In the genomic region with DNA sequence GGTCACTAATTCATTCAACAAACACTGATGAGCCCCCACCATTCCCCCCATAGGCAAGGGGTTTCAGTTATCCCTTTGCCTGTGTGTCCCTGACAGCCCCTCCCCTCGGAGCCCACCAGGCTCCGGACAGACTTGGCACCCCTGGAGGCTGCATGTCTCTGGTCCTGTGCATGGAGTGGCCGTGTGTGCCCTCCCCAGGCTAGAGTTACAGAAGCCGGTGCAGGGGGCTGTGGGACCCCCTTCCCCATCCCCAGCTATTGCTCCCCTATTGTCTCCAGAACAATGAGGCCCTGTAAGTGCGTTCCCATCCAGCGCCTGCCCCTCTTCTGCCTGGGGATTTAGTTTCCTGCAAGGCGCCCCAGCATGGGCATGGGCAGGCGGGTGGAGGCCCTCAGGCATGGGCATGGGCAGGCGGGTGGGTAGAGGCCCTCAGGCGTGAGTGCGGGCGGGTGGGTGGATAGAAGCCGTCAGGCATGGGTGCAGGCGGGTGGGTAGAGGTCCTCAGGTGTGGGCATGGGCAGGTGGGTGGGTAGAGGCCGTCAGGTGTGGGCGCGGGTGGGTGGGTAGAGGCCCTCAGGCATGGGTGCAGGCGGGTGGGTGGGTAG, we compare ENCODE assay signal across 23 cellular contexts. TPM values are rescaled to one million over a fixed set of nuclear protein-coding genes. Genes with fewer than 3 reads are reported as not detected.
A peak's percentile ranks its signal among the peaks of the same experiment; 100 is the strongest.
DNase-seq lines count a peak whose midpoint lies in the region; ATAC-seq, FAIRE-seq and TF ChIP-seq lines count a peak whose summit lies in the region.
"Had no signal": no experiment of that assay in that cellular context is flagged by ENCODE, and none has a peak within 500 bp of the region (broad histone marks: within the 10 kb centered on the region; RNA-seq: fewer than 3 reads in every experiment).

No MANE protein-coding gene starts in this region.

- H3K79me2 ChIP-seq in HepG2 (ENCODE audit: insufficient read depth, low read length): no peaks in the 10 kb centered on the region

- 44% methylated on average over 9 of the region's 18 CpGs for WGBS in HepG2 (ENCODE audit: low lambda C conversion rate)
- whole genome bisulfite sequencing in right lobe of liver (ENCODE audit: insufficient coverage, low coverage, low lambda C conversion rate, missing lambda C conversion rate): 69% methylated on average over 9 of the region's 18 CpGs

- H3K9me3 ChIP-seq in HepG2 (ENCODE audit: low read length) (no peaks in the 10 kb centered on the region), right lobe of liver (no peaks in the 10 kb centered on the region), upper lobe of right lung (no peaks in the 10 kb centered on the region)
- H3K9me3 ChIP-seq: BE2C, Caco-2 had no signal

- TF ChIP-seq CTCF in HepG2 (CRISPR knock-in tag; IDR thresholded peaks at IDR 0.05): no peak
- TF ChIP-seq CTCF in right lobe of liver (IDR thresholded peaks at IDR 0.05): no peak
- no peak for TF ChIP-seq CTCF in upper lobe of right lung (IDR thresholded peaks at IDR 0.05)
- TF ChIP-seq CTCF in glutamatergic neuron (IDR thresholded peaks at IDR 0.05; ENCODE audit: partially characterized antibody, unreplicated experiment): no peak

- CTCF ChIA-PET in activated CD4-positive, alpha-beta memory T cell treated with anti-CD3 and anti-CD28 coated beads for 36 hours (lab: Charles Lee): no interaction called here
- CTCF ChIA-PET in activated CD4-positive, alpha-beta memory T cell treated with anti-CD3 and anti-CD28 coated beads, Interleukin-2, amount 10 ng/mL, durations not matched to agents 7 days and 5 days (lab: Charles Lee): no interaction called here
- CTCF ChIA-PET in HepG2 (lab: Yijun Ruan, JAX; ENCODE audit: low intra/inter-chr PET ratio, low total read pairs): no interaction called here

- no peaks in the 10 kb centered on the region for H3K4me1 Mint-ChIP-seq in activated CD4-positive, alpha-beta memory T cell treated with anti-CD3 and anti-CD28 coated beads for 36 hours (ENCODE audit: low read depth)
- H3K4me1 Mint-ChIP-seq in activated CD4-positive, alpha-beta memory T cell treated with anti-CD3 and anti-CD28 coated beads, Interleukin-2, amount 10 ng/mL, durations not matched to agents 7 days and 5 days: no peaks in the 10 kb centered on the region
- H3K4me1 Mint-ChIP-seq in natural killer cell treated with Interleukin-12 subunit alpha and Interleukin-12 subunit beta and Interleukin-15 and Interleukin-18, amount 100 ng/mL, for 72 hours (ENCODE audit: low read depth in 2 of 2): no peaks in the 10 kb centered on the region
- no peaks in the 10 kb centered on the region for H3K4me1 Mint-ChIP-seq in glutamatergic neuron (ENCODE audit: low read depth, unreplicated experiment)

- TF ChIP-seq RAD21 in HepG2 (CRISPR knock-in tag; IDR thresholded peaks at IDR 0.05): no peak

- peaks cover 2% of the 10 kb centered on the region for H3K27me3 Mint-ChIP-seq in activated CD4-positive, alpha-beta memory T cell treated with anti-CD3 and anti-CD28 coated beads for 36 hours
- no peaks in the 10 kb centered on the region for H3K27me3 Mint-ChIP-seq in activated CD4-positive, alpha-beta memory T cell treated with anti-CD3 and anti-CD28 coated beads, Interleukin-2, amount 10 ng/mL, durations not matched to agents 7 days and 5 days
- H3K27me3 Mint-ChIP-seq in natural killer cell treated with Interleukin-12 subunit alpha and Interleukin-12 subunit beta and Interleukin-15 and Interleukin-18, amount 100 ng/mL, for 72 hours: peaks cover 0 to 3% of the 10 kb centered on the region in 2 donors
- no peaks in the 10 kb centered on the region for H3K27me3 Mint-ChIP-seq in glutamatergic neuron (ENCODE audit: unreplicated experiment)

- TF ChIP-seq POLR2A in HepG2 (IDR thresholded peaks at IDR 0.05; ENCODE audit: insufficient read depth in 1 of 2, low read depth in 2 of 2, low read length in 2 of 2): no peak
- no peak for TF ChIP-seq POLR2A in right lobe of liver (IDR thresholded peaks at IDR 0.05)

- peaks cover 13 to 38% of the 10 kb centered on the region in 2 experiments; a peak in 4 of 5 replicates for H3K27me3 ChIP-seq in HepG2 (ENCODE audit: control insufficient read depth in 1 of 2, insufficient read depth in 2 of 2, low read length in 2 of 2)
- H3K27me3 ChIP-seq in right lobe of liver: no peaks in the 10 kb centered on the region
- no peaks in the 10 kb centered on the region for H3K27me3 ChIP-seq in upper lobe of right lung

- no peaks in the 10 kb centered on the region for H3K36me3 Mint-ChIP-seq in activated CD4-positive, alpha-beta memory T cell treated with anti-CD3 and anti-CD28 coated beads for 36 hours
- H3K36me3 Mint-ChIP-seq in activated CD4-positive, alpha-beta memory T cell treated with anti-CD3 and anti-CD28 coated beads, Interleukin-2, amount 10 ng/mL, durations not matched to agents 7 days and 5 days (ENCODE audit: low read depth): no peaks in the 10 kb centered on the region
- H3K36me3 Mint-ChIP-seq in natural killer cell treated with Interleukin-12 subunit alpha and Interleukin-12 subunit beta and Interleukin-15 and Interleukin-18, amount 100 ng/mL, for 72 hours: no peaks in the 10 kb centered on the region
- H3K36me3 Mint-ChIP-seq in glutamatergic neuron (ENCODE audit: unreplicated experiment): no peaks in the 10 kb centered on the region

- H3K36me3 ChIP-seq in HepG2 (replicated peaks in 1 of 2; ENCODE audit: control insufficient read depth in 1 of 2, insufficient read depth in 2 of 2, low read length in 2 of 2): no peaks in the 10 kb centered on the region
- H3K36me3 ChIP-seq in right lobe of liver: no peaks in the 10 kb centered on the region
- no peaks in the 10 kb centered on the region for H3K36me3 ChIP-seq in upper lobe of right lung
- H3K36me3 ChIP-seq: BE2C had no signal

- no peak overlapping the region for H3K4me2 ChIP-seq in HepG2 (ENCODE audit: low read depth, low read length)
- H3K4me2 ChIP-seq: KMS-11 had no signal

- H3K9ac ChIP-seq in HepG2 (ENCODE audit: insufficient read depth, low read depth, low read length): no peak overlapping the region
- H3K9ac ChIP-seq: KMS-11 had no signal

- ATAC-seq in HepG2: no peak
- no peak for ATAC-seq in right lobe of liver
- ATAC-seq in natural killer cell treated with Interleukin-12 subunit alpha and Interleukin-12 subunit beta and Interleukin-15 and Interleukin-18, amount 100 ng/mL, for 72 hours: no peak
- no peak for ATAC-seq in upper lobe of right lung
- no peak for ATAC-seq in HG03045 (IDR thresholded peaks at IDR 0.05; ENCODE audit: unreplicated experiment)

- in situ Hi-C loops in HepG2 (cut with HindIII; ENCODE audit: extremely low pct_ligation_motif_present, low pct_unique_long_range_greater_than_20kb): no loop called here

- no peak overlapping the region for H3K4me3 ChIP-seq in HepG2 (replicated peaks in 1 of 3; ENCODE audit: insufficient read depth in 1 of 3, low read depth in 2 of 3, low read length in 3 of 3)
- no peak overlapping the region for H3K4me3 ChIP-seq in right lobe of liver
- H3K4me3 ChIP-seq in upper lobe of right lung: no peak overlapping the region

- no peak for TF ChIP-seq EP300 in HepG2 (IDR thresholded peaks at IDR 0.05; ENCODE audit: low read depth in 2 of 2, low read length in 2 of 2)
- TF ChIP-seq EP300 in HepG2 (CRISPR knock-in tag; IDR thresholded peaks at IDR 0.05; ENCODE audit: borderline replicate concordance): no peak

- intact Hi-C loops in activated CD4-positive, alpha-beta memory T cell treated with anti-CD3 and anti-CD28 coated beads for 36 hours (cut with micrococcal nuclease): no loop called here
- intact Hi-C loops in HepG2 (cut with micrococcal nuclease; ENCODE audit: unreplicated experiment): no loop called here
- intact Hi-C loops in right lobe of liver (cut with DNase I): no loop called here
- intact Hi-C loops in upper lobe of right lung (cut with DNase I): no loop called here

- H3K4me1 ChIP-seq in HepG2 (ENCODE audit: insufficient read depth, low read length) (peaks cover 20% of the 10 kb centered on the region), right lobe of liver (no peaks in the 10 kb centered on the region), upper lobe of right lung (peaks cover 17% of the 10 kb centered on the region)
- H3K4me1 ChIP-seq: BE2C, Caco-2 had no signal

- no peak for FAIRE-seq in HepG2 (lab: Jason Lieb, UNC)

- H3K27ac ChIP-seq in HepG2 (ENCODE audit: extremely low read length, insufficient read depth, low read length) (no peak overlapping the region), right lobe of liver (no peak overlapping the region), upper lobe of right lung (no peak overlapping the region)
- H3K27ac ChIP-seq: KMS-11 had no signal

- H4K20me1 ChIP-seq in HepG2 (ENCODE audit: insufficient read depth, low read length): no peaks in the 10 kb centered on the region

- POLR2A ChIA-PET in activated CD4-positive, alpha-beta memory T cell treated with anti-CD3 and anti-CD28 coated beads for 36 hours (lab: Charles Lee): no interaction called here
- POLR2A ChIA-PET in activated CD4-positive, alpha-beta memory T cell treated with anti-CD3 and anti-CD28 coated beads, Interleukin-2, amount 10 ng/mL, durations not matched to agents 7 days and 5 days (lab: Charles Lee): no interaction called here
- POLR2A ChIA-PET in HepG2 (lab: Yijun Ruan, JAX): no interaction called here

- no peak overlapping the region for H3K27ac Mint-ChIP-seq in activated CD4-positive, alpha-beta memory T cell treated with anti-CD3 and anti-CD28 coated beads for 36 hours
- no peak overlapping the region for H3K27ac Mint-ChIP-seq in activated CD4-positive, alpha-beta memory T cell treated with anti-CD3 and anti-CD28 coated beads, Interleukin-2, amount 10 ng/mL, durations not matched to agents 7 days and 5 days
- H3K27ac Mint-ChIP-seq in natural killer cell treated with Interleukin-12 subunit alpha and Interleukin-12 subunit beta and Interleukin-15 and Interleukin-18, amount 100 ng/mL, for 72 hours: no peak overlapping the region
- H3K27ac Mint-ChIP-seq in glutamatergic neuron (ENCODE audit: unreplicated experiment): no peak overlapping the region
- H3K27ac Mint-ChIP-seq: CD4-positive, alpha-beta T cell; HFFc6 had no signal

- no peaks in the 10 kb centered on the region for H3K9me3 Mint-ChIP-seq in activated CD4-positive, alpha-beta memory T cell treated with anti-CD3 and anti-CD28 coated beads for 36 hours
- no peaks in the 10 kb centered on the region for H3K9me3 Mint-ChIP-seq in activated CD4-positive, alpha-beta memory T cell treated with anti-CD3 and anti-CD28 coated beads, Interleukin-2, amount 10 ng/mL, durations not matched to agents 7 days and 5 days
- H3K9me3 Mint-ChIP-seq in natural killer cell treated with Interleukin-12 subunit alpha and Interleukin-12 subunit beta and Interleukin-15 and Interleukin-18, amount 100 ng/mL, for 72 hours: no peaks in the 10 kb centered on the region
- no peaks in the 10 kb centered on the region for H3K9me3 Mint-ChIP-seq in glutamatergic neuron (ENCODE audit: unreplicated experiment)
- H3K9me3 Mint-ChIP-seq: CD4-positive, alpha-beta T cell; HFFc6 had no signal

- no peak overlapping the region for H2AFZ ChIP-seq in HepG2 (ENCODE audit: low read length)

- no peak overlapping the region for H3K4me3 Mint-ChIP-seq in activated CD4-positive, alpha-beta memory T cell treated with anti-CD3 and anti-CD28 coated beads for 36 hours
- no peak overlapping the region for H3K4me3 Mint-ChIP-seq in activated CD4-positive, alpha-beta memory T cell treated with anti-CD3 and anti-CD28 coated beads, Interleukin-2, amount 10 ng/mL, durations not matched to agents 7 days and 5 days
- H3K4me3 Mint-ChIP-seq in natural killer cell treated with Interleukin-12 subunit alpha and Interleukin-12 subunit beta and Interleukin-15 and Interleukin-18, amount 100 ng/mL, for 72 hours: no peak overlapping the region
- no peak overlapping the region for H3K4me3 Mint-ChIP-seq in glutamatergic neuron (ENCODE audit: unreplicated experiment)
- H3K4me3 Mint-ChIP-seq: CD4-positive, alpha-beta T cell; HFFc6 had no signal

- DNase-seq in activated CD4-positive, alpha-beta memory T cell treated with anti-CD3 and anti-CD28 coated beads for 36 hours: peak; percentile 3
- no peak for DNase-seq in activated CD4-positive, alpha-beta memory T cell treated with anti-CD3 and anti-CD28 coated beads, Interleukin-2, amount 10 ng/mL, durations not matched to agents 7 days and 5 days
- DNase-seq in HepG2 (ENCODE audit: low spot score) (no peak), right lobe of liver (no peak), upper lobe of right lung (peak; percentile 36), glutamatergic neuron (no peak)
- DNase-seq in natural killer cell treated with Interleukin-12 subunit alpha and Interleukin-12 subunit beta and Interleukin-15 and Interleukin-18, amount 100 ng/mL, for 72 hours (ENCODE audit: low spot score): peak; percentile 52
- DNase-seq: 8988T, BE2C, GDM1, HFFc6, MV-4-11, NCI-H187, NCI-H2107, NCI-H510A, NCI-H774, OCI-M1 had no signal

- BruUV-seq in HepG2 (replicated peaks; lab: Mats Ljungman, UMichigan): no TSS peak

RNA-seq across cellular contexts. Expression of gene MUC2, which starts 1.5 kb away (rescaled TPM):
- not detected for total RNA-seq in activated CD4-positive, alpha-beta memory T cell treated with anti-CD3 and anti-CD28 coated beads for 36 hours
- total RNA-seq in activated CD4-positive, alpha-beta memory T cell treated with anti-CD3 and anti-CD28 coated beads, Interleukin-2, amount 10 ng/mL, durations not matched to agents 7 days and 5 days: not detected
- total RNA-seq in HepG2 (2016; rRNA removed; fragmentation: Illumina TruSeq; extraction: Trizol) (not detected in 2 replicates), right lobe of liver (under 1 TPM in 1 of 6 experiments, not detected in 5; 0.04 TPM), upper lobe of right lung (not detected), glutamatergic neuron (ENCODE audit: unreplicated experiment) (not detected)
- not detected in 2 replicates for total RNA-seq in HepG2 (2016; cell fraction: cytosol; rRNA removed; fragmentation: Illumina TruSeq; extraction: Trizol; ENCODE audit: low read depth)
- not detected in 2 replicates for total RNA-seq in HepG2 (2016; cell fraction: insoluble cytoplasmic fraction; rRNA removed; fragmentation: Illumina TruSeq; extraction: Trizol)
- total RNA-seq in HepG2 (2016; cell fraction: membrane; rRNA removed; fragmentation: Illumina TruSeq; extraction: Trizol): not detected in 2 replicates
- not detected in 2 replicates for total RNA-seq in HepG2 (2016; cell fraction: nucleus; rRNA removed; fragmentation: Illumina TruSeq; extraction: Trizol)
- under 0.01 TPM in 1 of 2 replicates, not detected in the other for polyA plus RNA-seq in HepG2 (2011; rRNA removed)
- not detected in 2 replicates for polyA plus RNA-seq in HepG2 (2011; cell fraction: cytosol; rRNA removed)
- under 0.01 and 0.02 TPM in 2 replicates for polyA plus RNA-seq in HepG2 (2011; cell fraction: nucleus; rRNA removed)
- polyA plus RNA-seq in HepG2 (2012): not detected in 2 replicates
- polyA plus RNA-seq in HepG2 (2016; cell fraction: cytosol; fragmentation: Illumina TruSeq; extraction: Trizol; ENCODE audit: low read depth): not detected in 2 replicates
- not detected in 2 replicates for polyA plus RNA-seq in HepG2 (2016; cell fraction: insoluble cytoplasmic fraction; fragmentation: Illumina TruSeq; extraction: Trizol; ENCODE audit: low read depth)
- not detected in 2 replicates for polyA plus RNA-seq in HepG2 (2016; cell fraction: membrane; fragmentation: Illumina TruSeq; extraction: Trizol; ENCODE audit: low read depth)
- polyA plus RNA-seq in HepG2 (2016; cell fraction: nucleus; fragmentation: Illumina TruSeq; extraction: Trizol; ENCODE audit: insufficient read depth, low read depth): not detected in 2 replicates
- 0.22 TPM in 1 of 2 replicates, not detected in the other for polyA minus RNA-seq in HepG2 (2011; rRNA and poly(A)+ RNA removed; ENCODE audit: low replicate concordance)
- polyA minus RNA-seq in HepG2 (2011; cell fraction: cytosol; rRNA and poly(A)+ RNA removed): not detected in 2 replicates
- not detected in 2 replicates for polyA minus RNA-seq in HepG2 (2011; cell fraction: nucleus; rRNA and poly(A)+ RNA removed)
- total RNA-seq in natural killer cell treated with Interleukin-12 subunit alpha and Interleukin-12 subunit beta and Interleukin-15 and Interleukin-18, amount 100 ng/mL, for 72 hours: not detected
- total RNA-seq: CD4-positive, alpha-beta T cell; Daoy; H7 had no signal

RNA-seq across cellular contexts. Expression of gene MUC6, which starts 39.6 kb away (rescaled TPM):
- not detected for total RNA-seq in activated CD4-positive, alpha-beta memory T cell treated with anti-CD3 and anti-CD28 coated beads for 36 hours
- total RNA-seq in activated CD4-positive, alpha-beta memory T cell treated with anti-CD3 and anti-CD28 coated beads, Interleukin-2, amount 10 ng/mL, durations not matched to agents 7 days and 5 days: not detected
- total RNA-seq in HepG2 (2016; rRNA removed; fragmentation: Illumina TruSeq; extraction: Trizol): not detected in 2 replicates
- not detected in 2 replicates for total RNA-seq in HepG2 (2016; cell fraction: cytosol; rRNA removed; fragmentation: Illumina TruSeq; extraction: Trizol; ENCODE audit: low read depth)
- not detected in 2 replicates for total RNA-seq in HepG2 (2016; cell fraction: insoluble cytoplasmic fraction; rRNA removed; fragmentation: Illumina TruSeq; extraction: Trizol)
- total RNA-seq in HepG2 (2016; cell fraction: membrane; rRNA removed; fragmentation: Illumina TruSeq; extraction: Trizol): not detected in 2 replicates
- total RNA-seq in HepG2 (2016; cell fraction: nucleus; rRNA removed; fragmentation: Illumina TruSeq; extraction: Trizol): not detected in 2 replicates
- polyA plus RNA-seq in HepG2 (2011; rRNA removed): not detected in 2 replicates
- not detected in 2 replicates for polyA plus RNA-seq in HepG2 (2011; cell fraction: cytosol; rRNA removed)
- polyA plus RNA-seq in HepG2 (2011; cell fraction: nucleus; rRNA removed): not detected in 2 replicates
- 0.03 and 0.08 TPM in 2 replicates for polyA plus RNA-seq in HepG2 (2012)
- polyA plus RNA-seq in HepG2 (2016; cell fraction: cytosol; fragmentation: Illumina TruSeq; extraction: Trizol; ENCODE audit: low read depth): not detected in 2 replicates
- not detected in 2 replicates for polyA plus RNA-seq in HepG2 (2016; cell fraction: insoluble cytoplasmic fraction; fragmentation: Illumina TruSeq; extraction: Trizol; ENCODE audit: low read depth)
- not detected in 2 replicates for polyA plus RNA-seq in HepG2 (2016; cell fraction: membrane; fragmentation: Illumina TruSeq; extraction: Trizol; ENCODE audit: low read depth)
- polyA plus RNA-seq in HepG2 (2016; cell fraction: nucleus; fragmentation: Illumina TruSeq; extraction: Trizol; ENCODE audit: insufficient read depth, low read depth): not detected in 2 replicates
- polyA minus RNA-seq in HepG2 (2011; rRNA and poly(A)+ RNA removed; ENCODE audit: low replicate concordance): not detected in 2 replicates
- polyA minus RNA-seq in HepG2 (2011; cell fraction: cytosol; rRNA and poly(A)+ RNA removed): not detected in 2 replicates
- polyA minus RNA-seq in HepG2 (2011; cell fraction: nucleus; rRNA and poly(A)+ RNA removed): not detected in 2 replicates
- total RNA-seq in right lobe of liver: 1 to 10 TPM in 2 of 6 experiments, under 1 TPM in 4; 0.31 to 2.1 (median 0.72) TPM
- not detected for total RNA-seq in natural killer cell treated with Interleukin-12 subunit alpha and Interleukin-12 subunit beta and Interleukin-15 and Interleukin-18, amount 100 ng/mL, for 72 hours
- total RNA-seq in upper lobe of right lung: not detected
- not detected for total RNA-seq in glutamatergic neuron (ENCODE audit: unreplicated experiment)
- total RNA-seq: Caco-2; CD4-positive, alpha-beta T cell; Daoy; H7; HFFc6 had no signal

Comparison
In these comparisons a context has a peak if more than half of its experiments do, and no peak if none do; other contexts are left out.
1. DNase-seq: peak in activated CD4-positive, alpha-beta memory T cell treated with anti-CD3 and anti-CD28 coated beads for 36 hours (single experiment), natural killer cell treated with Interleukin-12 subunit alpha and Interleukin-12 subunit beta and Interleukin-15 and Interleukin-18, amount 100 ng/mL, for 72 hours (single experiment) and upper lobe of right lung (single experiment); none in activated CD4-positive, alpha-beta memory T cell treated with anti-CD3 and anti-CD28 coated beads, Interleukin-2, amount 10 ng/mL, durations not matched to agents 7 days and 5 days (single experiment), HepG2 (single experiment), right lobe of liver (0 of 3) and glutamatergic neuron (single experiment).